In genomic region chr20:35698298-35699126, GRCh38 we compare ENCODE assay signal across 8 cellular contexts. TPM values are rescaled to one million over a fixed set of nuclear protein-coding genes. Genes with fewer than 3 reads are reported as not detected.
DNase-seq lines count a peak whose midpoint lies in the region; ATAC-seq and TF ChIP-seq lines count a peak whose summit lies in the region.

No MANE protein-coding gene starts in this region.

- peaks cover 52% of the 10 kb centered on the region for H3K36me3 ChIP-seq in neutrophil

- H3K9me3 ChIP-seq in neutrophil, result no peaks in the 10 kb centered on the region

- DNase-seq in fibroblast of the aortic adventitia (ENCODE audit: low read depth) (no peak), LoVo (ENCODE audit: low spot score) (no peak), GM19240 (ENCODE audit: insufficient read length, low spot score) (no peak)

- peaks cover 19 to 24% of the 10 kb centered on the region in 2 experiments for H3K4me1 ChIP-seq in neutrophil (ENCODE audit: control insufficient read depth in 1 of 2, insufficient read depth in 1 of 2, low read depth in 1 of 2, low read length in 1 of 2)

- peak; percentile 12 for ATAC-seq in GM18861 (IDR thresholded peaks at IDR 0.05; ENCODE audit: unreplicated experiment)
- ATAC-seq in HG03432 (IDR thresholded peaks at IDR 0.05; ENCODE audit: unreplicated experiment), result peak; percentile 36
- peak; percentile 25 to 29 for ATAC-seq in activated CD4-positive, CD25-positive, alpha-beta regulatory T cell treated with anti-CD3 and anti-CD28 coated beads, Interleukin-2, amount 50 U/mL, for 24 hours

- TF ChIP-seq CTCF in 22Rv1 (IDR thresholded peaks at IDR 0.05), result no peak
- TF ChIP-seq CTCF in fibroblast of the aortic adventitia (IDR thresholded peaks at IDR 0.05; ENCODE audit: insufficient read depth, low read length), result no peak
- TF ChIP-seq CTCF in neutrophil (IDR thresholded peaks at IDR 0.05), result no peak

- H3K4me3 ChIP-seq in fibroblast of the aortic adventitia (ENCODE audit: low read depth, low read length) (peak overlapping the region; percentile 98), neutrophil (ENCODE audit: low read depth in 1 of 2, low read length in 1 of 2) (peak overlapping the region; percentile 75 to 87)

- H3K27me3 ChIP-seq in neutrophil, result no peaks in the 10 kb centered on the region

- peak overlapping the region; percentile 90 for H3K27ac ChIP-seq in 22Rv1
- H3K27ac ChIP-seq in neutrophil, result peak overlapping the region; percentile 85

RNA-seq across cellular contexts. Expression of gene NFS1, which starts 0.6 kb away (rescaled TPM):
- 5.3 and 19.9 TPM in 2 replicates for total RNA-seq in fibroblast of the aortic adventitia (ENCODE audit: low replicate concordance)

RNA-seq across cellular contexts. Expression of gene ROMO1, which starts 0.7 kb away (rescaled TPM):
- 164 and 214 TPM in 2 replicates for total RNA-seq in fibroblast of the aortic adventitia (ENCODE audit: low replicate concordance)

RNA-seq across cellular contexts. Expression of gene CPNE1, which starts 33.8 kb away (rescaled TPM):
- total RNA-seq in fibroblast of the aortic adventitia (ENCODE audit: low replicate concordance), result 127 and 154 TPM in 2 replicates

RNA-seq across cellular contexts. Expression of gene RBM12, which starts 33.8 kb away (rescaled TPM):
- total RNA-seq in fibroblast of the aortic adventitia (ENCODE audit: low replicate concordance), result 49.0 and 65.4 TPM in 2 replicates

RNA-seq across cellular contexts. Expression of gene RBM39, which starts 43.5 kb away (rescaled TPM):
- total RNA-seq in fibroblast of the aortic adventitia (ENCODE audit: low replicate concordance), result 236 and 510 TPM in 2 replicates
